In the genomic region with DNA sequence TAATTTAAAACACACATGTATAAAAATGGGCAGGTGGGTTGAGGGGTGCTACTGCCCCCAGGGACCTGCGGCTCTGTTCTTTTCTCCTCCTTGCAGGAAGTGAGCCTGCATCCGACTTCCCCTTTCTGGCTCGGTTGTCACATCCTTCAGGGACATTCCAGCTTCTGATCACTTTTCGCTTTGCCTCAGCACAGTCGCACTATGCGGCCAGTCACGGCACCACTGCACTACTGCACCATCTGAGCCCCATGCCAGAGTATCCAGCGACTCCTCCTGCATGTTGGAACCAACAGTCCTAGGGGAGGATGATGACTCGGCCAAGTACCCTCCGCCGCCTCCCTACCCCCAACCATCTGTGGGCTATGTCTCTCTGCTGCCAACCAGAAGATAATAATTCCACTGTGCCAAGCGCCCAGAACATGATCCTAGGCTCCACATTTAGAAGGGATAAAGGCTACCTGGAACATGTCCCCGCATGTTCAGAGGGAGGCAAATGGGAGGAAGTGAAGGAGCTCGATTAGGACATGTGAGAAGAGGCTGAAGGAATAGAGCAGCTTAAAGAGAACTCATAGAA, we compare ENCODE assay signal across 1 cellular context.
TF ChIP-seq lines count a peak whose summit lies in the region.

No MANE protein-coding gene starts in this region.

TF ChIP-seq in GM12878, 131 proteins besides CTCF, POLR2A, EP300 and RAD21 (continued from another document and continues in another):
- TF ChIP-seq, protein P1, sequence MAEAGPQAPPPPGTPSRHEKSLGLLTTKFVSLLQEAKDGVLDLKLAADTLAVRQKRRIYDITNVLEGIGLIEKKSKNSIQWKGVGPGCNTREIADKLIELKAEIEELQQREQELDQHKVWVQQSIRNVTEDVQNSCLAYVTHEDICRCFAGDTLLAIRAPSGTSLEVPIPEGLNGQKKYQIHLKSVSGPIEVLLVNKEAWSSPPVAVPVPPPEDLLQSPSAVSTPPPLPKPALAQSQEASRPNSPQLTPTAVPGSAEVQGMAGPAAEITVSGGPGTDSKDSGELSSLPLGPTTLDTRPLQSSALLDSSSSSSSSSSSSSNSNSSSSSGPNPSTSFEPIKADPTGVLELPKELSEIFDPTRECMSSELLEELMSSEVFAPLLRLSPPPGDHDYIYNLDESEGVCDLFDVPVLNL (IDR thresholded peaks at IDR 0.05; ENCODE audit: low read depth, low read length): no peak
- TF ChIP-seq, protein P2, sequence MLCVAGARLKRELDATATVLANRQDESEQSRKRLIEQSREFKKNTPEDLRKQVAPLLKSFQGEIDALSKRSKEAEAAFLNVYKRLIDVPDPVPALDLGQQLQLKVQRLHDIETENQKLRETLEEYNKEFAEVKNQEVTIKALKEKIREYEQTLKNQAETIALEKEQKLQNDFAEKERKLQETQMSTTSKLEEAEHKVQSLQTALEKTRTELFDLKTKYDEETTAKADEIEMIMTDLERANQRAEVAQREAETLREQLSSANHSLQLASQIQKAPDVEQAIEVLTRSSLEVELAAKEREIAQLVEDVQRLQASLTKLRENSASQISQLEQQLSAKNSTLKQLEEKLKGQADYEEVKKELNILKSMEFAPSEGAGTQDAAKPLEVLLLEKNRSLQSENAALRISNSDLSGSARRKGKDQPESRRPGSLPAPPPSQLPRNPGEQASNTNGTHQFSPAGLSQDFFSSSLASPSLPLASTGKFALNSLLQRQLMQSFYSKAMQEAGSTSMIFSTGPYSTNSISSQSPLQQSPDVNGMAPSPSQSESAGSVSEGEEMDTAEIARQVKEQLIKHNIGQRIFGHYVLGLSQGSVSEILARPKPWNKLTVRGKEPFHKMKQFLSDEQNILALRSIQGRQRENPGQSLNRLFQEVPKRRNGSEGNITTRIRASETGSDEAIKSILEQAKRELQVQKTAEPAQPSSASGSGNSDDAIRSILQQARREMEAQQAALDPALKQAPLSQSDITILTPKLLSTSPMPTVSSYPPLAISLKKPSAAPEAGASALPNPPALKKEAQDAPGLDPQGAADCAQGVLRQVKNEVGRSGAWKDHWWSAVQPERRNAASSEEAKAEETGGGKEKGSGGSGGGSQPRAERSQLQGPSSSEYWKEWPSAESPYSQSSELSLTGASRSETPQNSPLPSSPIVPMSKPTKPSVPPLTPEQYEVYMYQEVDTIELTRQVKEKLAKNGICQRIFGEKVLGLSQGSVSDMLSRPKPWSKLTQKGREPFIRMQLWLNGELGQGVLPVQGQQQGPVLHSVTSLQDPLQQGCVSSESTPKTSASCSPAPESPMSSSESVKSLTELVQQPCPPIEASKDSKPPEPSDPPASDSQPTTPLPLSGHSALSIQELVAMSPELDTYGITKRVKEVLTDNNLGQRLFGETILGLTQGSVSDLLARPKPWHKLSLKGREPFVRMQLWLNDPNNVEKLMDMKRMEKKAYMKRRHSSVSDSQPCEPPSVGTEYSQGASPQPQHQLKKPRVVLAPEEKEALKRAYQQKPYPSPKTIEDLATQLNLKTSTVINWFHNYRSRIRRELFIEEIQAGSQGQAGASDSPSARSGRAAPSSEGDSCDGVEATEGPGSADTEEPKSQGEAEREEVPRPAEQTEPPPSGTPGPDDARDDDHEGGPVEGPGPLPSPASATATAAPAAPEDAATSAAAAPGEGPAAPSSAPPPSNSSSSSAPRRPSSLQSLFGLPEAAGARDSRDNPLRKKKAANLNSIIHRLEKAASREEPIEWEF (IDR thresholded peaks at IDR 0.05; ENCODE audit: insufficient replicate concordance, low read depth, low read length): peak; percentile 76
- TF ChIP-seq GABPA (IDR thresholded peaks at IDR 0.05; ENCODE audit: low read depth) (peak; percentile 49; the same call in 1 of the 2 replicates), ZSCAN29 (IDR thresholded peaks at IDR 0.05) (no peak), SREBF1 (IDR thresholded peaks at IDR 0.05; ENCODE audit: low read length) (no peak), NFIC (IDR thresholded peaks at IDR 0.05; ENCODE audit: low read depth, low read length) (peak; percentile 93), HDAC2 (IDR thresholded peaks at IDR 0.05) (no peak), SIN3A (IDR thresholded peaks at IDR 0.05; ENCODE audit: low read depth, low read length) (no peak), LARP7 (IDR thresholded peaks at IDR 0.05) (no peak), PAX5 (IDR thresholded peaks at IDR 0.05; ENCODE audit: borderline replicate concordance, low read depth, low read length) (peak; percentile 90), NRF1 (conservative IDR thresholded peaks at IDR 0.05; ENCODE audit: low read depth, low read length) (no peak), SREBF2 (IDR thresholded peaks at IDR 0.05; ENCODE audit: low read length) (no peak), YY1 (IDR thresholded peaks at IDR 0.05; ENCODE audit: low read depth, low read length) (peak; percentile 38; the same call in 1 of the 2 replicates), BHLHE40 (IDR thresholded peaks at IDR 0.05; ENCODE audit: borderline replicate concordance in 1 of 2, low read depth in 2 of 2, low read length in 1 of 2) (peak in 1 of 2 experiments; percentile 65; a peak in 2 of 4 replicates), SP1 (IDR thresholded peaks at IDR 0.05; ENCODE audit: low read depth, low read length) (peak; percentile 31), KAT2A (conservative IDR thresholded peaks at IDR 0.05; ENCODE audit: control insufficient read depth, low read depth, low read length) (no peak), IKZF2 (IDR thresholded peaks at IDR 0.05) (peak; percentile 93 to 96), HDGF (IDR thresholded peaks at IDR 0.05) (peak; percentile 77)
- TF ChIP-seq, protein P3, sequence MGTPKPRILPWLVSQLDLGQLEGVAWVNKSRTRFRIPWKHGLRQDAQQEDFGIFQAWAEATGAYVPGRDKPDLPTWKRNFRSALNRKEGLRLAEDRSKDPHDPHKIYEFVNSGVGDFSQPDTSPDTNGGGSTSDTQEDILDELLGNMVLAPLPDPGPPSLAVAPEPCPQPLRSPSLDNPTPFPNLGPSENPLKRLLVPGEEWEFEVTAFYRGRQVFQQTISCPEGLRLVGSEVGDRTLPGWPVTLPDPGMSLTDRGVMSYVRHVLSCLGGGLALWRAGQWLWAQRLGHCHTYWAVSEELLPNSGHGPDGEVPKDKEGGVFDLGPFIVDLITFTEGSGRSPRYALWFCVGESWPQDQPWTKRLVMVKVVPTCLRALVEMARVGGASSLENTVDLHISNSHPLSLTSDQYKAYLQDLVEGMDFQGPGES (IDR thresholded peaks at IDR 0.05): no peak
- TF ChIP-seq, protein P4, sequence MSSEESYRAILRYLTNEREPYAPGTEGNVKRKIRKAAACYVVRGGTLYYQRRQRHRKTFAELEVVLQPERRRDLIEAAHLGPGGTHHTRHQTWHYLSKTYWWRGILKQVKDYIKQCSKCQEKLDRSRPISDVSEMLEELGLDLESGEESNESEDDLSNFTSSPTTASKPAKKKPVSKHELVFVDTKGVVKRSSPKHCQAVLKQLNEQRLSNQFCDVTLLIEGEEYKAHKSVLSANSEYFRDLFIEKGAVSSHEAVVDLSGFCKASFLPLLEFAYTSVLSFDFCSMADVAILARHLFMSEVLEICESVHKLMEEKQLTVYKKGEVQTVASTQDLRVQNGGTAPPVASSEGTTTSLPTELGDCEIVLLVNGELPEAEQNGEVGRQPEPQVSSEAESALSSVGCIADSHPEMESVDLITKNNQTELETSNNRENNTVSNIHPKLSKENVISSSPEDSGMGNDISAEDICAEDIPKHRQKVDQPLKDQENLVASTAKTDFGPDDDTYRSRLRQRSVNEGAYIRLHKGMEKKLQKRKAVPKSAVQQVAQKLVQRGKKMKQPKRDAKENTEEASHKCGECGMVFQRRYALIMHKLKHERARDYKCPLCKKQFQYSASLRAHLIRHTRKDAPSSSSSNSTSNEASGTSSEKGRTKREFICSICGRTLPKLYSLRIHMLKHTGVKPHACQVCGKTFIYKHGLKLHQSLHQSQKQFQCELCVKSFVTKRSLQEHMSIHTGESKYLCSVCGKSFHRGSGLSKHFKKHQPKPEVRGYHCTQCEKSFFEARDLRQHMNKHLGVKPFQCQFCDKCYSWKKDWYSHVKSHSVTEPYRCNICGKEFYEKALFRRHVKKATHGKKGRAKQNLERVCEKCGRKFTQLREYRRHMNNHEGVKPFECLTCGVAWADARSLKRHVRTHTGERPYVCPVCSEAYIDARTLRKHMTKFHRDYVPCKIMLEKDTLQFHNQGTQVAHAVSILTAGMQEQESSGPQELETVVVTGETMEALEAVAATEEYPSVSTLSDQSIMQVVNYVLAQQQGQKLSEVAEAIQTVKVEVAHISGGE (CRISPR knock-in tag; IDR thresholded peaks at IDR 0.05): no peak
- TF ChIP-seq, protein P5, sequence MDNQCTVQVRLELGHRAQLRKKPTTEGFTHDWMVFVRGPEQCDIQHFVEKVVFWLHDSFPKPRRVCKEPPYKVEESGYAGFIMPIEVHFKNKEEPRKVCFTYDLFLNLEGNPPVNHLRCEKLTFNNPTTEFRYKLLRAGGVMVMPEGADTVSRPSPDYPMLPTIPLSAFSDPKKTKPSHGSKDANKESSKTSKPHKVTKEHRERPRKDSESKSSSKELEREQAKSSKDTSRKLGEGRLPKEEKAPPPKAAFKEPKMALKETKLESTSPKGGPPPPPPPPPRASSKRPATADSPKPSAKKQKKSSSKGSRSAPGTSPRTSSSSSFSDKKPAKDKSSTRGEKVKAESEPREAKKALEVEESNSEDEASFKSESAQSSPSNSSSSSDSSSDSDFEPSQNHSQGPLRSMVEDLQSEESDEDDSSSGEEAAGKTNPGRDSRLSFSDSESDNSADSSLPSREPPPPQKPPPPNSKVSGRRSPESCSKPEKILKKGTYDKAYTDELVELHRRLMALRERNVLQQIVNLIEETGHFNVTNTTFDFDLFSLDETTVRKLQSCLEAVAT (IDR thresholded peaks at IDR 0.05): peak; percentile 73
- TF ChIP-seq, protein P6, sequence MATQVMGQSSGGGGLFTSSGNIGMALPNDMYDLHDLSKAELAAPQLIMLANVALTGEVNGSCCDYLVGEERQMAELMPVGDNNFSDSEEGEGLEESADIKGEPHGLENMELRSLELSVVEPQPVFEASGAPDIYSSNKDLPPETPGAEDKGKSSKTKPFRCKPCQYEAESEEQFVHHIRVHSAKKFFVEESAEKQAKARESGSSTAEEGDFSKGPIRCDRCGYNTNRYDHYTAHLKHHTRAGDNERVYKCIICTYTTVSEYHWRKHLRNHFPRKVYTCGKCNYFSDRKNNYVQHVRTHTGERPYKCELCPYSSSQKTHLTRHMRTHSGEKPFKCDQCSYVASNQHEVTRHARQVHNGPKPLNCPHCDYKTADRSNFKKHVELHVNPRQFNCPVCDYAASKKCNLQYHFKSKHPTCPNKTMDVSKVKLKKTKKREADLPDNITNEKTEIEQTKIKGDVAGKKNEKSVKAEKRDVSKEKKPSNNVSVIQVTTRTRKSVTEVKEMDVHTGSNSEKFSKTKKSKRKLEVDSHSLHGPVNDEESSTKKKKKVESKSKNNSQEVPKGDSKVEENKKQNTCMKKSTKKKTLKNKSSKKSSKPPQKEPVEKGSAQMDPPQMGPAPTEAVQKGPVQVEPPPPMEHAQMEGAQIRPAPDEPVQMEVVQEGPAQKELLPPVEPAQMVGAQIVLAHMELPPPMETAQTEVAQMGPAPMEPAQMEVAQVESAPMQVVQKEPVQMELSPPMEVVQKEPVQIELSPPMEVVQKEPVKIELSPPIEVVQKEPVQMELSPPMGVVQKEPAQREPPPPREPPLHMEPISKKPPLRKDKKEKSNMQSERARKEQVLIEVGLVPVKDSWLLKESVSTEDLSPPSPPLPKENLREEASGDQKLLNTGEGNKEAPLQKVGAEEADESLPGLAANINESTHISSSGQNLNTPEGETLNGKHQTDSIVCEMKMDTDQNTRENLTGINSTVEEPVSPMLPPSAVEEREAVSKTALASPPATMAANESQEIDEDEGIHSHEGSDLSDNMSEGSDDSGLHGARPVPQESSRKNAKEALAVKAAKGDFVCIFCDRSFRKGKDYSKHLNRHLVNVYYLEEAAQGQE (IDR thresholded peaks at IDR 0.05; ENCODE audit: low read depth, low read length): peak; percentile 41; the same call in 1 of the 2 replicates
- TF ChIP-seq, protein P7, sequence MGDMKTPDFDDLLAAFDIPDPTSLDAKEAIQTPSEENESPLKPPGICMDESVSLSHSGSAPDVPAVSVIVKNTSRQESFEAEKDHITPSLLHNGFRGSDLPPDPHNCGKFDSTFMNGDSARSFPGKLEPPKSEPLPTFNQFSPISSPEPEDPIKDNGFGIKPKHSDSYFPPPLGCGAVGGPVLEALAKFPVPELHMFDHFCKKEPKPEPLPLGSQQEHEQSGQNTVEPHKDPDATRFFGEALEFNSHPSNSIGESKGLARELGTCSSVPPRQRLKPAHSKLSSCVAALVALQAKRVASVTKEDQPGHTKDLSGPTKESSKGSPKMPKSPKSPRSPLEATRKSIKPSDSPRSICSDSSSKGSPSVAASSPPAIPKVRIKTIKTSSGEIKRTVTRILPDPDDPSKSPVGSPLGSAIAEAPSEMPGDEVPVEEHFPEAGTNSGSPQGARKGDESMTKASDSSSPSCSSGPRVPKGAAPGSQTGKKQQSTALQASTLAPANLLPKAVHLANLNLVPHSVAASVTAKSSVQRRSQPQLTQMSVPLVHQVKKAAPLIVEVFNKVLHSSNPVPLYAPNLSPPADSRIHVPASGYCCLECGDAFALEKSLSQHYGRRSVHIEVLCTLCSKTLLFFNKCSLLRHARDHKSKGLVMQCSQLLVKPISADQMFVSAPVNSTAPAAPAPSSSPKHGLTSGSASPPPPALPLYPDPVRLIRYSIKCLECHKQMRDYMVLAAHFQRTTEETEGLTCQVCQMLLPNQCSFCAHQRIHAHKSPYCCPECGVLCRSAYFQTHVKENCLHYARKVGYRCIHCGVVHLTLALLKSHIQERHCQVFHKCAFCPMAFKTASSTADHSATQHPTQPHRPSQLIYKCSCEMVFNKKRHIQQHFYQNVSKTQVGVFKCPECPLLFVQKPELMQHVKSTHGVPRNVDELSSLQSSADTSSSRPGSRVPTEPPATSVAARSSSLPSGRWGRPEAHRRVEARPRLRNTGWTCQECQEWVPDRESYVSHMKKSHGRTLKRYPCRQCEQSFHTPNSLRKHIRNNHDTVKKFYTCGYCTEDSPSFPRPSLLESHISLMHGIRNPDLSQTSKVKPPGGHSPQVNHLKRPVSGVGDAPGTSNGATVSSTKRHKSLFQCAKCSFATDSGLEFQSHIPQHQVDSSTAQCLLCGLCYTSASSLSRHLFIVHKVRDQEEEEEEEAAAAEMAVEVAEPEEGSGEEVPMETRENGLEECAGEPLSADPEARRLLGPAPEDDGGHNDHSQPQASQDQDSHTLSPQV (IDR thresholded peaks at IDR 0.05): no peak
- TF ChIP-seq, protein P8, sequence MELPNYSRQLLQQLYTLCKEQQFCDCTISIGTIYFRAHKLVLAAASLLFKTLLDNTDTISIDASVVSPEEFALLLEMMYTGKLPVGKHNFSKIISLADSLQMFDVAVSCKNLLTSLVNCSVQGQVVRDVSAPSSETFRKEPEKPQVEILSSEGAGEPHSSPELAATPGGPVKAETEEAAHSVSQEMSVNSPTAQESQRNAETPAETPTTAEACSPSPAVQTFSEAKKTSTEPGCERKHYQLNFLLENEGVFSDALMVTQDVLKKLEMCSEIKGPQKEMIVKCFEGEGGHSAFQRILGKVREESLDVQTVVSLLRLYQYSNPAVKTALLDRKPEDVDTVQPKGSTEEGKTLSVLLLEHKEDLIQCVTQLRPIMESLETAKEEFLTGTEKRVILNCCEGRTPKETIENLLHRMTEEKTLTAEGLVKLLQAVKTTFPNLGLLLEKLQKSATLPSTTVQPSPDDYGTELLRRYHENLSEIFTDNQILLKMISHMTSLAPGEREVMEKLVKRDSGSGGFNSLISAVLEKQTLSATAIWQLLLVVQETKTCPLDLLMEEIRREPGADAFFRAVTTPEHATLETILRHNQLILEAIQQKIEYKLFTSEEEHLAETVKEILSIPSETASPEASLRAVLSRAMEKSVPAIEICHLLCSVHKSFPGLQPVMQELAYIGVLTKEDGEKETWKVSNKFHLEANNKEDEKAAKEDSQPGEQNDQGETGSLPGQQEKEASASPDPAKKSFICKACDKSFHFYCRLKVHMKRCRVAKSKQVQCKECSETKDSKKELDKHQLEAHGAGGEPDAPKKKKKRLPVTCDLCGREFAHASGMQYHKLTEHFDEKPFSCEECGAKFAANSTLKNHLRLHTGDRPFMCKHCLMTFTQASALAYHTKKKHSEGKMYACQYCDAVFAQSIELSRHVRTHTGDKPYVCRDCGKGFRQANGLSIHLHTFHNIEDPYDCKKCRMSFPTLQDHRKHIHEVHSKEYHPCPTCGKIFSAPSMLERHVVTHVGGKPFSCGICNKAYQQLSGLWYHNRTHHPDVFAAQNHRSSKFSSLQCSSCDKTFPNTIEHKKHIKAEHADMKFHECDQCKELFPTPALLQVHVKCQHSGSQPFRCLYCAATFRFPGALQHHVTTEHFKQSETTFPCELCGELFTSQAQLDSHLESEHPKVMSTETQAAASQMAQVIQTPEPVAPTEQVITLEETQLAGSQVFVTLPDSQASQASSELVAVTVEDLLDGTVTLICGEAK (IDR thresholded peaks at IDR 0.05; ENCODE audit: borderline replicate concordance): no peak
